In genomic region chr1:53562983-53563379, GRCh38 we compare ENCODE assay signal across 22 cellular contexts.
"Had no signal": no experiment of that assay in that cellular context is flagged by ENCODE, and none has a peak within 500 bp of the region (broad histone marks: within the 10 kb centered on the region; RNA-seq: fewer than 3 reads in every experiment).

No MANE protein-coding gene starts in this region.

- H3K27me3 ChIP-seq: Peyer's patch had no signal

- H3K9me2 ChIP-seq: SK-N-SH had no signal

- H3K4me2 ChIP-seq: SK-N-SH had no signal

- H3K9ac ChIP-seq: SK-N-SH had no signal

- H3K4me3 Mint-ChIP-seq: activated CD4-positive, alpha-beta T cell treated with anti-CD3 and anti-CD28 coated beads, Interleukin-2, amount 10 ng/mL, durations not matched to agents 7 days and 5 days; activated CD8-positive, alpha-beta T cell treated with anti-CD3 and anti-CD28 coated beads for 36 hours; activated naive CD4-positive, alpha-beta T cell treated with anti-CD3 and anti-CD28 coated beads, Interleukin-2, amount 10 ng/mL, durations not matched to agents 7 days and 5 days had no signal

- H3K27ac Mint-ChIP-seq: activated CD4-positive, alpha-beta T cell treated with anti-CD3 and anti-CD28 coated beads, Interleukin-2, amount 10 ng/mL, durations not matched to agents 7 days and 5 days; activated naive CD4-positive, alpha-beta T cell treated with anti-CD3 and anti-CD28 coated beads, Interleukin-2, amount 10 ng/mL, durations not matched to agents 7 days and 5 days; activated T-helper 2 cell treated with anti-CD3 and anti-CD28 coated beads, Interferon-gamma antibody, Interleukin-2, Interleukin-4, amounts not matched to agents 10 μg/mL and 5 μg/mL and 100 μg/mL, durations not matched to agents 14 hours and 24 hours and 36 hours; T-helper 17 cell had no signal

- H3K27ac ChIP-seq: breast epithelium, Peyer's patch, RWPE1, SJCRH30 had no signal

- H3K36me3 ChIP-seq: breast epithelium, Peyer's patch, SJCRH30 had no signal

- H3K9me3 ChIP-seq: breast epithelium, Peyer's patch, SJCRH30, SK-N-SH had no signal

- H3K9me3 Mint-ChIP-seq: activated CD4-positive, alpha-beta T cell treated with anti-CD3 and anti-CD28 coated beads, Interleukin-2, amount 10 ng/mL, durations not matched to agents 7 days and 5 days; activated CD8-positive, alpha-beta T cell treated with anti-CD3 and anti-CD28 coated beads for 36 hours; activated naive CD4-positive, alpha-beta T cell treated with anti-CD3 and anti-CD28 coated beads, Interleukin-2, amount 10 ng/mL, durations not matched to agents 7 days and 5 days; activated T-helper 2 cell treated with anti-CD3 and anti-CD28 coated beads, Interferon-gamma antibody, Interleukin-2, Interleukin-4, amounts not matched to agents 10 μg/mL and 5 μg/mL and 100 μg/mL, durations not matched to agents 14 hours and 24 hours and 36 hours had no signal

- H3K4me3 ChIP-seq: breast epithelium, K562, Peyer's patch, SJCRH30 had no signal

- H3K36me3 Mint-ChIP-seq: activated naive CD4-positive, alpha-beta T cell treated with anti-CD3 and anti-CD28 coated beads, Interleukin-2, amount 10 ng/mL, durations not matched to agents 7 days and 5 days; activated naive CD8-positive, alpha-beta T cell treated with anti-CD3 and anti-CD28 coated beads, Interleukin-2, amount 10 ng/mL, durations not matched to agents 7 days and 5 days had no signal

- DNase-seq: activated CD4-positive, alpha-beta T cell treated with anti-CD3 and anti-CD28 coated beads, Interleukin-2, amount 10 ng/mL, durations not matched to agents 7 days and 5 days; activated CD4-positive, CD25-positive, alpha-beta regulatory T cell; Kasumi-1; NCI-H1048; NCI-H146; NCI-H2029 treated with DMSO at 0.1 percent for 48 hours; NCI-H510A; NCI-H526 treated with DMSO at 0.1 percent for 48 hours; NCI-H82; Right ventricle myocardium superior; SJCRH30; SK-N-SH; T-helper 17 cell; T1000 had no signal

- H3K4me1 ChIP-seq: breast epithelium, Peyer's patch, SJCRH30 had no signal

- ATAC-seq: K562, T-helper 17 cell had no signal
